Comparison of ENCODE assay signal across 30 cellular contexts in the genomic region with DNA sequence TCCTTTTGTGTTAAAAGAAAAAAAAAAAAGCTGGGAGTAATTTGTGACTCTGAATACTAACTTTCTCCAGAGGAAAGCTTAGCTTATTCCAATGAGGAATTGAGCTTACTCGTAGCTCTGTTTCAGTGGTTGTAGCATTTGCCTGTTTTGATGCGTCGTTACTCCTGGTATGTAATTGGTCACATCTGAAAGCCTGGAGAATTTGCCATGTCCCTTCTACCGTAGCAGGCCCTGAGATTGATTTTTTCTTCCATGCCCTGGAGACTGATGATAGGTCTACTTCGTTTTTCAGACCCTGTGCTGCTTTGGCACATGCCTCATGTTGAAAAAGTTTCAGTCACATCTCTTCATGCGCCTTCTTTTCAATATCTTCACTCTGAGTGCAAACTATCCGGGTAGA.
"Had no signal": no experiment of that assay in that cellular context is flagged by ENCODE, and none has a peak within 500 bp of the region (broad histone marks: within the 10 kb centered on the region; RNA-seq: fewer than 3 reads in every experiment).

No MANE protein-coding gene starts in this region.

- H3K9me3 ChIP-seq: ascending aorta, esophagus muscularis mucosa, pancreas, prostate gland, spleen, suprapubic skin, tibial artery had no signal

- ATAC-seq: activated CD4-positive, CD25-positive, alpha-beta regulatory T cell treated with anti-CD3 and anti-CD28 coated beads, Interleukin-2, amount 50 U/mL, for 24 hours; heart right ventricle; left ventricle myocardium superior; pancreas; T-helper 17 cell had no signal

- H3K9me3 Mint-ChIP-seq: activated naive CD4-positive, alpha-beta T cell treated with anti-CD3 and anti-CD28 coated beads, Interleukin-2, amount 10 ng/mL, durations not matched to agents 7 days and 5 days; activated T-helper 1 cell treated with anti-CD3 and anti-CD28 coated beads, Interleukin-12 subunit alpha, Interleukin-12 subunit beta, Interleukin-2, Interleukin-4 antibody, amounts not matched to agents 30 ng/mL and 10 ng/mL and 1 ng/mL, durations not matched to agents 14 hours and 24 hours and 36 hours; nephron progenitor cell had no signal

- H3K27ac Mint-ChIP-seq: activated naive CD4-positive, alpha-beta T cell treated with anti-CD3 and anti-CD28 coated beads, Interleukin-2, amount 10 ng/mL, durations not matched to agents 7 days and 5 days; activated naive CD8-positive, alpha-beta T cell treated with anti-CD3 and anti-CD28 coated beads, Interleukin-2, amount 10 ng/mL, durations not matched to agents 7 days and 5 days; activated T-helper 1 cell treated with anti-CD3 and anti-CD28 coated beads, Interleukin-12 subunit alpha, Interleukin-12 subunit beta, Interleukin-2, Interleukin-4 antibody, amounts not matched to agents 30 ng/mL and 10 ng/mL and 1 ng/mL, durations not matched to agents 14 hours and 24 hours and 36 hours; brain; mesothelial cell of epicardium; naive B cell; nephron progenitor cell; T-helper 17 cell had no signal

- H3K27me3 ChIP-seq: ascending aorta, cardiac muscle cell, esophagus muscularis mucosa, heart right ventricle, spleen, suprapubic skin, tibial artery had no signal

- H3K27ac ChIP-seq: ascending aorta, cardiac muscle cell, esophagus muscularis mucosa, heart right ventricle, pancreas, prostate gland, spleen, suprapubic skin, tibial artery, WERI-Rb-1 had no signal

- DNase-seq: activated CD4-positive, alpha-beta T cell treated with anti-CD3 and anti-CD28 coated beads for 48 hours; activated CD4-positive, alpha-beta T cell treated with anti-CD3 and anti-CD28 coated beads, Interleukin-2, amount 50 U/mL, for 48 hours; activated CD8-positive, alpha-beta memory T cell treated with anti-CD3 and anti-CD28 coated beads, Interleukin-2, amount 50 U/mL, for 4 hours; activated gamma-delta T cell; activated naive CD4-positive, alpha-beta T cell treated with anti-CD3 and anti-CD28 coated beads, Interleukin-2, amount 10 ng/mL, durations not matched to agents 7 days and 5 days; activated naive CD8-positive, alpha-beta T cell treated with anti-CD3 and anti-CD28 coated beads, Interleukin-2, amount 10 ng/mL, durations not matched to agents 7 days and 5 days; activated T-cell treated with anti-CD3 and anti-CD28 coated beads, Interleukin-2, amount 50 U/mL, for 1 hour; cortex of kidney; foreskin melanocyte; heart right ventricle; left ventricle myocardium superior; naive B cell; nephron progenitor cell; nucleus accumbens; pancreas; spleen; stimulated activated naive CD4-positive, alpha-beta T cell; T-helper 17 cell; T1000; tibial artery; WERI-Rb-1 had no signal

- H3K27me3 Mint-ChIP-seq: activated naive CD4-positive, alpha-beta T cell treated with anti-CD3 and anti-CD28 coated beads, Interleukin-2, amount 10 ng/mL, durations not matched to agents 7 days and 5 days; activated naive CD8-positive, alpha-beta T cell treated with anti-CD3 and anti-CD28 coated beads, Interleukin-2, amount 10 ng/mL, durations not matched to agents 7 days and 5 days; brain; naive B cell; T-helper 17 cell had no signal

- H3K4me3 Mint-ChIP-seq: activated naive CD4-positive, alpha-beta T cell treated with anti-CD3 and anti-CD28 coated beads, Interleukin-2, amount 10 ng/mL, durations not matched to agents 7 days and 5 days; activated naive CD8-positive, alpha-beta T cell treated with anti-CD3 and anti-CD28 coated beads, Interleukin-2, amount 10 ng/mL, durations not matched to agents 7 days and 5 days; activated T-helper 1 cell treated with anti-CD3 and anti-CD28 coated beads, Interleukin-12 subunit alpha, Interleukin-12 subunit beta, Interleukin-2, Interleukin-4 antibody, amounts not matched to agents 30 ng/mL and 10 ng/mL and 1 ng/mL, durations not matched to agents 14 hours and 24 hours and 36 hours; brain; mesothelial cell of epicardium; naive B cell; nephron progenitor cell; T-helper 17 cell had no signal

- H3K36me3 Mint-ChIP-seq: activated naive CD4-positive, alpha-beta T cell treated with anti-CD3 and anti-CD28 coated beads, Interleukin-2, amount 10 ng/mL, durations not matched to agents 7 days and 5 days; activated naive CD8-positive, alpha-beta T cell treated with anti-CD3 and anti-CD28 coated beads, Interleukin-2, amount 10 ng/mL, durations not matched to agents 7 days and 5 days; brain; mesothelial cell of epicardium; naive B cell had no signal

- H3K4me3 ChIP-seq: ascending aorta, cardiac muscle cell, esophagus muscularis mucosa, heart right ventricle, pancreas, prostate gland, spleen, suprapubic skin, tibial artery had no signal

- H3K4me1 Mint-ChIP-seq: activated naive CD4-positive, alpha-beta T cell treated with anti-CD3 and anti-CD28 coated beads, Interleukin-2, amount 10 ng/mL, durations not matched to agents 7 days and 5 days; activated naive CD8-positive, alpha-beta T cell treated with anti-CD3 and anti-CD28 coated beads, Interleukin-2, amount 10 ng/mL, durations not matched to agents 7 days and 5 days; mesothelial cell of epicardium; naive B cell; T-helper 17 cell had no signal

- H3K36me3 ChIP-seq: ascending aorta, cardiac muscle cell, esophagus muscularis mucosa, heart right ventricle, pancreas, prostate gland, spleen, suprapubic skin, tibial artery, WERI-Rb-1 had no signal

- H3K4me1 ChIP-seq: ascending aorta, esophagus muscularis mucosa, heart right ventricle, prostate gland, spleen, suprapubic skin, tibial artery had no signal
